ENCODE assay signal across 37 cellular contexts in the genomic region with DNA sequence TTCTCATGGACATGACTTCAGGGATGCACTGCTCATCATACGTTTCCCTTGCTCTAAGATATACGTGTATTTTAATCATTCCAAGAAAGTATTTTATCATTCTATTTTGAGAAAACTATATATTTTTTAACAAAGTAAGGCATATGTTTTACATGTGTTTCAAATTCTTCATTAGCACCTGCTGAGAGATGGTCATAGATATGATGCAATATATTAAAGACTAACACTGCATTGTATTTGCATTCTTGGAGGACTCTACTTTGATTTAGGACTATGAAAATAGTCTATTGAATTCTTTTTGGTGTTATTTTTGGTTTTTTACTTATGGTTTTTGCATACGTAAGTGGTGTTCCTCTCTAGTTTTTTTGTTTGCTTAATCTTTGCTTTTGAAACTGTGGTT. TPM values are rescaled to one million over a fixed set of nuclear protein-coding genes. Genes with fewer than 3 reads are reported as not detected.
"Had no signal": no experiment of that assay in that cellular context is flagged by ENCODE, and none has a peak within 500 bp of the region (broad histone marks: within the 10 kb centered on the region; RNA-seq: fewer than 3 reads in every experiment).

No MANE protein-coding gene starts in this region.

- H3K36me3 ChIP-seq: MG63, SJCRH30 had no signal

- H3K4me1 ChIP-seq: SJCRH30 had no signal

- H3K4me3 ChIP-seq: MG63, PC-9, SJCRH30, SK-N-MC had no signal

- FAIRE-seq: RCC 7860 had no signal

- H3K27me3 ChIP-seq: MG63, SJCRH30 had no signal

- H2AFZ ChIP-seq: PC-9 had no signal

- ATAC-seq: Panc1, Right ventricle myocardium inferior, SK-N-SH treated with all-trans-retinoic acid at 6 μM for 48 hours, T-cell had no signal

- H3K4me2 ChIP-seq: PC-9 had no signal

- H3K9me3 ChIP-seq: MG63, SJCRH30 had no signal

- H3K27ac ChIP-seq: PC-9, RWPE1, SJCRH30, SK-N-MC had no signal

- DNase-seq: Kasumi-1, MG63, MV-4-11, NCI-H1092, NCI-H1105 treated with DMSO at 0.1 percent for 48 hours, NCI-H1417, NCI-H1436, NCI-H146, NCI-H1694, NCI-H187, NCI-H1930, NCI-H2029 treated with DMSO at 0.1 percent for 48 hours, NCI-H2081 treated with DMSO at 0.1 percent for 48 hours, NCI-H2107, NCI-H2171, NCI-H226, NCI-H446 treated with DMSO at 0.1 percent for 48 hours, NCI-H510A, NCI-H524, NCI-H526, NCI-H69, NCI-H748 treated with DMSO at 0.1 percent for 48 hours, NCI-H82, PC-9, SHP77, SIG-M5, SJCRH30, T-cell had no signal

RNA-seq across cellular contexts. Expression of gene TRPM1, which starts 55.9 kb away (rescaled TPM):
- total RNA-seq: OCI-LY7; PC-9; Right ventricle myocardium inferior; RPMI7951; T-cell; T-helper 1 cell treated with Interleukin-12 subunit alpha and Interleukin-12 subunit beta and Interleukin-4 antibody, amounts not matched to agents 30 ng/mL and 1 ng/mL, for 36 hours had no signal
